18 cellular contexts compared by ENCODE assay signal in genomic region chr22:22032906-22033802, GRCh38. TPM values are rescaled to one million over a fixed set of nuclear protein-coding genes. Genes with fewer than 3 reads are reported as not detected.
A peak's percentile ranks its signal among the peaks of the same experiment; 100 is the strongest.
DNase-seq lines count a peak whose midpoint lies in the region; ATAC-seq, FAIRE-seq and TF ChIP-seq lines count a peak whose summit lies in the region.
"Had no signal": no experiment of that assay in that cellular context is flagged by ENCODE, and none has a peak within 500 bp of the region (broad histone marks: within the 10 kb centered on the region; RNA-seq: fewer than 3 reads in every experiment).

No MANE protein-coding gene starts in this region.

- H3K27ac ChIP-seq in BLaER1 (peak overlapping the region; percentile 75), H1 (ENCODE audit: low read depth, low read length) (no peak overlapping the region)
- H3K27ac ChIP-seq: KMS-11, SJCRH30 had no signal

- H3K4me3 ChIP-seq in BLaER1: no peak overlapping the region
- no peak overlapping the region for H3K4me3 ChIP-seq in Loucy (ENCODE audit: low read length, poor library complexity, severe bottlenecking)
- H3K4me3 ChIP-seq in H1 (ENCODE audit: extremely low read depth in 1 of 4, insufficient read depth in 2 of 4, low read depth in 3 of 4, low read length in 4 of 4): no peak overlapping the region
- H3K4me3 ChIP-seq: SJCRH30 had no signal

- H3K79me1 ChIP-seq in H1 (ENCODE audit: low read depth, low read length): no peaks in the 10 kb centered on the region

- no peaks in the 10 kb centered on the region for H3K27me3 ChIP-seq in BLaER1
- no peaks in the 10 kb centered on the region for H3K27me3 ChIP-seq in Loucy (ENCODE audit: insufficient read depth, low read length, poor library complexity, severe bottlenecking)
- peaks cover 58 to 89% (median 78%) of the 10 kb centered on the region in 4 experiments for H3K27me3 ChIP-seq in H1 (replicated peaks in 1 of 4; ENCODE audit: control insufficient read depth in 3 of 4, extremely low read depth in 1 of 4, insufficient read depth in 3 of 4, low read length in 3 of 4)

- no peaks in the 10 kb centered on the region for H3F3A ChIP-seq in Loucy (ENCODE audit: low read depth)

- CTCF ChIA-PET in H1 (lab: Charles Lee; ENCODE audit: partially characterized antibody): interaction anchor here (1.0 to 5.3 kb wide), 9 partner anchors 10 to 172 kb away, joined by 3 to 34 read pairs (median 3); no protein-coding TSS in a partner anchor

- ATAC-seq in stimulated activated memory B cell treated with anti-CD40 and anti-IgM and Interleukin-4, amounts not matched to agents 10 μg/mL and 1 μg/mL and 100 μg/mL, for 72 hours: no peak
- no peak for ATAC-seq in GM18867 (IDR thresholded peaks at IDR 0.05; ENCODE audit: unreplicated experiment)
- ATAC-seq: Panc1 had no signal

- H2BK120ac ChIP-seq in H1 (replicated peaks; ENCODE audit: low read depth, low read length): no peak overlapping the region

- no peak overlapping the region for H2AK5ac ChIP-seq in H1 (ENCODE audit: low read depth, low read length)

- H2BK15ac ChIP-seq in H1 (ENCODE audit: low read length): no peak overlapping the region

- no peaks in the 10 kb centered on the region for H3K23me2 ChIP-seq in H1 (ENCODE audit: low read depth, low read length)

- H3K4ac ChIP-seq in H1 (replicated peaks; ENCODE audit: insufficient read length, low read depth, low read length): no peak overlapping the region

- 87% methylated on average over 7 of the region's 7 CpGs; no CpG with 5 or more reads in 1 of the 2 experiments for WGBS in H1 (ENCODE audit: extremely low coverage in 1 of 2, insufficient coverage in 1 of 2, insufficient read length in 1 of 2, insufficient replicate concordance in 2 of 2, low coverage in 1 of 2, low lambda C conversion rate in 2 of 2, missing lambda C conversion rate in 1 of 2), 2 experiments

- no peak overlapping the region for H2BK5ac ChIP-seq in H1 (ENCODE audit: low read depth, low read length)

- H3K9ac ChIP-seq in BLaER1 (peak overlapping the region; percentile 31; the same call in 1 of the 2 replicates), Loucy (ENCODE audit: low read depth, low read length, poor library complexity, severe bottlenecking) (no peak overlapping the region), H1 (replicated peaks in 1 of 4; ENCODE audit: extremely low read depth in 1 of 4, low read depth in 3 of 4, low read length in 3 of 4) (no peak overlapping the region)
- H3K9ac ChIP-seq: KMS-11 had no signal

- no peaks in the 10 kb centered on the region for H3K9me2 ChIP-seq in Loucy (replicated peaks; ENCODE audit: low read depth, low read length)

- 0 out of 2 replicates have a peak overlapping the region, but pooled peaks have one; percentile 31 for H2BK12ac ChIP-seq in H1 (ENCODE audit: low read depth, low read length)

- no peak overlapping the region for H3K4me3 Mint-ChIP-seq in stimulated activated memory B cell treated with anti-CD40 and anti-IgM and Interleukin-4, amounts not matched to agents 10 μg/mL and 1 μg/mL and 100 μg/mL, for 72 hours
- H3K4me3 Mint-ChIP-seq: CD4-positive, CD25-positive, alpha-beta regulatory T cell had no signal

- no peaks in the 10 kb centered on the region for H3K27me3 Mint-ChIP-seq in stimulated activated memory B cell treated with anti-CD40 and anti-IgM and Interleukin-4, amounts not matched to agents 10 μg/mL and 1 μg/mL and 100 μg/mL, for 72 hours

- no peak overlapping the region for H2AFZ ChIP-seq in Loucy (ENCODE audit: low read length)
- no peak overlapping the region for H2AFZ ChIP-seq in H1 (ENCODE audit: low read length)

- no peak overlapping the region for H3K18ac ChIP-seq in H1 (ENCODE audit: extremely low read depth, low read length)

- no peak overlapping the region for H4K8ac ChIP-seq in H1 (ENCODE audit: extremely low read depth, insufficient read depth, low read length)

- H3K23ac ChIP-seq in H1 (ENCODE audit: insufficient read length): no peak overlapping the region

- H3K27ac Mint-ChIP-seq in stimulated activated memory B cell treated with anti-CD40 and anti-IgM and Interleukin-4, amounts not matched to agents 10 μg/mL and 1 μg/mL and 100 μg/mL, for 72 hours: peak overlapping the region; percentile 94
- H3K27ac Mint-ChIP-seq: CD4-positive, CD25-positive, alpha-beta regulatory T cell had no signal

- POLR2A ChIA-PET in H1 (lab: Charles Lee; ENCODE audit: partially characterized antibody): no interaction called here

- DNase-seq in H1 (ENCODE audit: low read depth in 1 of 2, low spot score in 2 of 2) (no peak), dedifferentiated amniotic fluid mesenchymal stem cell (ENCODE audit: extremely low spot score) (no peak), ACHN (no peak)
- DNase-seq: CD4-positive, CD25-positive, alpha-beta regulatory T cell; COR-L47; DMS 273 treated with DMSO at 0.1 percent for 48 hours; GDM1; GOT3; NCI-H1417 treated with DMSO at 0.1 percent for 48 hours; NCI-H1930; NCI-H526; SJCRH30 had no signal

- H2BK20ac ChIP-seq in H1 (ENCODE audit: low read length): no peak overlapping the region

- H3K56ac ChIP-seq in H1 (replicated peaks; ENCODE audit: insufficient read length, low read depth, low read length): no peak overlapping the region

- no peak for FAIRE-seq in H1 (lab: Jason Lieb, UNC)

- H4K91ac ChIP-seq in H1 (replicated peaks; ENCODE audit: insufficient read length, low read length): no peak overlapping the region

- H3K4me1 Mint-ChIP-seq in stimulated activated memory B cell treated with anti-CD40 and anti-IgM and Interleukin-4, amounts not matched to agents 10 μg/mL and 1 μg/mL and 100 μg/mL, for 72 hours: peaks cover 83% of the 10 kb centered on the region
- H3K4me1 Mint-ChIP-seq: CD4-positive, CD25-positive, alpha-beta regulatory T cell had no signal

- no peak overlapping the region for H3K14ac ChIP-seq in H1 (ENCODE audit: insufficient read length)

- in situ Hi-C loops in ACHN (cut with HindIII; ENCODE audit: low pct_ligation_motif_present, low pct_unique_long_range_greater_than_20kb, low sequenced_read_pairs): no loop called here

- no peak for TF ChIP-seq EP300 in H1 (IDR thresholded peaks at IDR 0.05; ENCODE audit: borderline replicate concordance in 1 of 2, low read depth in 2 of 2, low read length in 2 of 2)

- no peaks in the 10 kb centered on the region for H4K20me1 ChIP-seq in BLaER1
- no peaks in the 10 kb centered on the region for H4K20me1 ChIP-seq in Loucy (ENCODE audit: insufficient read depth, low read length, poor library complexity, severe bottlenecking)
- peaks cover 0 to 2% of the 10 kb centered on the region in 2 experiments for H4K20me1 ChIP-seq in H1 (replicated peaks in 1 of 2; ENCODE audit: control insufficient read depth in 1 of 2, insufficient read depth in 2 of 2, low read length in 2 of 2)

- H3K9me3 Mint-ChIP-seq in stimulated activated memory B cell treated with anti-CD40 and anti-IgM and Interleukin-4, amounts not matched to agents 10 μg/mL and 1 μg/mL and 100 μg/mL, for 72 hours: no peaks in the 10 kb centered on the region

- TF ChIP-seq POLR2A in H1 (IDR thresholded peaks at IDR 0.05; ENCODE audit: control extremely low read depth in 1 of 2, low read depth in 2 of 2, low read length in 2 of 2): no peak

- TF ChIP-seq RAD21 in H1 (IDR thresholded peaks at IDR 0.05 in 1 of 2, conservative IDR thresholded peaks at IDR 0.05 in 1 of 2; ENCODE audit: low read depth in 2 of 2, low read length in 2 of 2): no peak

- no peaks in the 10 kb centered on the region for H3K36me3 Mint-ChIP-seq in stimulated activated memory B cell treated with anti-CD40 and anti-IgM and Interleukin-4, amounts not matched to agents 10 μg/mL and 1 μg/mL and 100 μg/mL, for 72 hours
- H3K36me3 Mint-ChIP-seq: CD4-positive, CD25-positive, alpha-beta regulatory T cell had no signal

- H3K4me1 ChIP-seq in BLaER1: peaks cover 100% of the 10 kb centered on the region
- peaks cover 28% of the 10 kb centered on the region for H3K4me1 ChIP-seq in Loucy (ENCODE audit: insufficient read depth, low read length, poor library complexity, severe bottlenecking)
- H3K4me1 ChIP-seq in H1 (replicated peaks in 1 of 4; ENCODE audit: control insufficient read depth in 3 of 4, insufficient read depth in 4 of 4, low read length in 3 of 4): peaks cover 0 to 7% (median 0%) of the 10 kb centered on the region in 4 experiments; a peak in 3 of 7 replicates
- H3K4me1 ChIP-seq: SJCRH30 had no signal

- H4K5ac ChIP-seq in H1 (ENCODE audit: insufficient read length, low read depth, low read length): no peak overlapping the region

- H3K9me3 ChIP-seq in BLaER1 (no peaks in the 10 kb centered on the region), Loucy (ENCODE audit: insufficient read depth, low read depth, low read length) (no peaks in the 10 kb centered on the region), H1 (ENCODE audit: insufficient read depth in 2 of 2, low read depth in 1 of 2, low read length in 1 of 2) (no peaks in the 10 kb centered on the region)
- H3K9me3 ChIP-seq: SJCRH30 had no signal

- H3K36me3 ChIP-seq in BLaER1 (no peaks in the 10 kb centered on the region), Loucy (ENCODE audit: insufficient read depth, low read length) (no peaks in the 10 kb centered on the region), H1 (ENCODE audit: control insufficient read depth in 2 of 4, insufficient read depth in 4 of 4, low read length in 3 of 4) (no peaks in the 10 kb centered on the region)
- H3K36me3 ChIP-seq: SJCRH30 had no signal

- H3K4me2 ChIP-seq in BLaER1 (peak overlapping the region; percentile 79), Loucy (ENCODE audit: low read depth, low read length, poor library complexity, severe bottlenecking) (peak overlapping the region; percentile 4), H1 (ENCODE audit: insufficient read depth in 1 of 2, low read depth in 2 of 2, low read length in 2 of 2) (no peak overlapping the region)
- H3K4me2 ChIP-seq: KMS-11 had no signal

- no peaks in the 10 kb centered on the region for H3K79me2 ChIP-seq in Loucy (ENCODE audit: insufficient read depth, low read length)
- no peaks in the 10 kb centered on the region for H3K79me2 ChIP-seq in H1 (ENCODE audit: control insufficient read depth in 1 of 2, insufficient read depth in 2 of 2, low read length in 2 of 2)

- TF ChIP-seq CTCF in Loucy (conservative IDR thresholded peaks at IDR 0.05; ENCODE audit: low read length): no peak
- no peak for TF ChIP-seq CTCF in H1 (IDR thresholded peaks at IDR 0.05; ENCODE audit: control extremely low read depth in 1 of 3, insufficient read depth in 1 of 3, low read depth in 1 of 3, low read length in 3 of 3)

TF ChIP-seq in H1, 55 proteins besides CTCF, POLR2A, EP300 and RAD21 (continues in another document):
- TF ChIP-seq TAF1 (IDR thresholded peaks at IDR 0.05; ENCODE audit: low read depth, low read length) (no peak), CBX8 (IDR thresholded peaks at IDR 0.05; ENCODE audit: borderline replicate concordance, low read depth, low read length) (no peak)

RNA-seq across cellular contexts. Expression of gene TOP3B, which starts 50.6 kb away (rescaled TPM):
- total RNA-seq in H1 (2021; fragmentation: NEBNext Ultra II Directional; extraction: Animal tissue kit (Norgen Biotek cat#: 25700)): 49.3 and 52.8 TPM in 2 replicates
- polyA plus RNA-seq in H1 (2011; rRNA removed): 30.4 and 45.6 TPM in 2 replicates
- 34.6 TPM for polyA plus RNA-seq in H1 (2011; cell fraction: cytosol; rRNA removed)
- 149 TPM for polyA plus RNA-seq in H1 (2011; cell fraction: nucleus; rRNA removed)
- polyA plus RNA-seq in H1 (2012, experiment 1 of 2): 42.4 to 52.2 TPM (median 45.4 TPM) in 4 replicates
- polyA plus RNA-seq in H1 (2012, experiment 2 of 2): 33.2 TPM
- 34.1 TPM for polyA plus RNA-seq in H1 (2013, experiment 1 of 2)
- 28.9 TPM for polyA plus RNA-seq in H1 (2013, experiment 2 of 2)
- 28.2 and 37.9 TPM in 2 replicates for polyA minus RNA-seq in H1 (2011; rRNA and poly(A)+ RNA removed)
- polyA minus RNA-seq in H1 (2011; cell fraction: cytosol; rRNA and poly(A)+ RNA removed): 20.9 TPM
- polyA minus RNA-seq in H1 (2011; cell fraction: nucleus; rRNA and poly(A)+ RNA removed): 89.8 TPM

Comparison
In these comparisons a context has a peak if more than half of its experiments do, and no peak if none do; other contexts are left out.
1. H3K4me2 ChIP-seq: peak in BLaER1 (single experiment) and Loucy (single experiment); none in H1 (0 of 2).